16 cellular contexts compared by ENCODE assay signal in genomic region chr7:30559566-30559965, GRCh38. TPM values are rescaled to one million over a fixed set of nuclear protein-coding genes. Genes with fewer than 3 reads are reported as not detected.
DNase-seq lines count a peak whose midpoint lies in the region; ATAC-seq lines count a peak whose summit lies in the region.
"Had no signal": no experiment of that assay in that cellular context is flagged by ENCODE, and none has a peak within 500 bp of the region (broad histone marks: within the 10 kb centered on the region; RNA-seq: fewer than 3 reads in every experiment).

No MANE protein-coding gene starts in this region.

- no peak overlapping the region for H4K5ac ChIP-seq in mesendoderm (ENCODE audit: low read length)

- H2BK15ac ChIP-seq in mesendoderm (replicated peaks; ENCODE audit: low read depth) = no peak overlapping the region

- no peak overlapping the region for H3K18ac ChIP-seq in mesendoderm (ENCODE audit: low read length)

- H4K8ac ChIP-seq in mesendoderm (ENCODE audit: low read depth, low read length) = no peak overlapping the region

- H3K9ac ChIP-seq in mesendoderm (ENCODE audit: low read length) = no peak overlapping the region

- H2AK5ac ChIP-seq in mesendoderm (ENCODE audit: low read length) = no peak overlapping the region

- no peak overlapping the region for H3K4me3 ChIP-seq in mesendoderm (ENCODE audit: low read length)
- H3K4me3 ChIP-seq: heart left ventricle, left ventricle myocardium inferior, SJSA1 had no signal

- no peak overlapping the region for H3K27ac ChIP-seq in mesendoderm (ENCODE audit: low read depth, low read length)
- H3K27ac ChIP-seq: heart left ventricle, left ventricle myocardium inferior, SJSA1 had no signal

- H3K4me2 ChIP-seq in mesendoderm (ENCODE audit: low read length) = no peak overlapping the region

- H2BK120ac ChIP-seq in mesendoderm (ENCODE audit: low read depth, low read length) = no peak overlapping the region

- no peak overlapping the region for H2BK5ac ChIP-seq in mesendoderm (ENCODE audit: low read length)

- in situ Hi-C loops in SK-MEL-5 (cut with HindIII; ENCODE audit: low pct_unique_long_range_greater_than_20kb, low sequenced_read_pairs) = no loop called here

- H3K27me3 ChIP-seq in mesendoderm (ENCODE audit: insufficient read depth, low read length, poor library complexity) = no peaks in the 10 kb centered on the region
- H3K27me3 ChIP-seq: heart left ventricle, SJSA1 had no signal

- no peaks in the 10 kb centered on the region for H3K36me3 ChIP-seq in mesendoderm (ENCODE audit: control insufficient read depth, insufficient read depth, low read length)

- ATAC-seq in HG02798 (IDR thresholded peaks at IDR 0.05; ENCODE audit: poor library complexity, unreplicated experiment) = no peak
- ATAC-seq: heart left ventricle had no signal

- H3K79me1 ChIP-seq in mesendoderm (ENCODE audit: low read length) = no peaks in the 10 kb centered on the region

- DNase-seq in ELF-1 (ENCODE audit: low read depth, low spot score) (peak; percentile 89), SK-MEL-5 (ENCODE audit: low read depth, low spot score) (peak; percentile 59), epidermal melanocyte (ENCODE audit: insufficient read length, low spot score) (peak; percentile 67), mesendoderm (peak; percentile 80), SW480 (ENCODE audit: low spot score) (no peak), NCI-H446 (lab: John Stamatoyannopoulos, UW) (no peak)
- DNase-seq: activated CD4-positive, alpha-beta T cell treated with anti-CD3 and anti-CD28 coated beads for 48 hours; aorta; cerebellar nuclear complex; effector memory CD4-positive, alpha-beta T cell; H7; heart left ventricle; left ventricle myocardium inferior; MM.1S had no signal

- H3K4ac ChIP-seq in mesendoderm (ENCODE audit: low read depth, low read length) = no peak overlapping the region

- WGBS in mesendoderm (ENCODE audit: extremely low coverage, insufficient coverage, low lambda C conversion rate) = no CpG with 5 or more reads among the region's 5 CpGs

- no peaks in the 10 kb centered on the region for H3K4me1 ChIP-seq in mesendoderm (ENCODE audit: control insufficient read depth, low read depth, low read length)

- no peak overlapping the region for H3K23ac ChIP-seq in mesendoderm (ENCODE audit: low read length)

- H3K79me2 ChIP-seq in mesendoderm (ENCODE audit: control insufficient read depth, insufficient read depth, low read length) = no peaks in the 10 kb centered on the region

- no peak overlapping the region for H3K56ac ChIP-seq in mesendoderm (ENCODE audit: low read length)

RNA-seq across cellular contexts. Expression of gene GARS1, which starts 35.1 kb away (rescaled TPM):
- total RNA-seq in SK-MEL-5 (2014; rRNA removed; shearing (Covaris generic)) = 290 and 301 TPM in 2 replicates
- 1,062 and 1,260 TPM in 2 replicates for polyA plus RNA-seq in SK-MEL-5 (2015; cell fraction: cytosol; rRNA removed)
- 1,013 and 1,142 TPM in 2 replicates for polyA plus RNA-seq in SK-MEL-5 (2015; cell fraction: nucleus; rRNA removed)
- polyA plus RNA-seq in mesendoderm (2013, experiment 1 of 2) = 333 TPM
- 336 TPM for polyA plus RNA-seq in mesendoderm (2013, experiment 2 of 2)

RNA-seq across cellular contexts. Expression of gene GGCT, which starts 54.9 kb away (rescaled TPM):
- total RNA-seq in SK-MEL-5 (2014; rRNA removed; shearing (Covaris generic)) = 131 and 143 TPM in 2 replicates
- polyA plus RNA-seq in SK-MEL-5 (2015; cell fraction: cytosol; rRNA removed) = 111 and 123 TPM in 2 replicates
- 34.6 and 36.1 TPM in 2 replicates for polyA plus RNA-seq in SK-MEL-5 (2015; cell fraction: nucleus; rRNA removed)
- polyA plus RNA-seq in mesendoderm (2013, experiment 1 of 2) = 81.7 TPM
- polyA plus RNA-seq in mesendoderm (2013, experiment 2 of 2) = 83.4 TPM

Comparison
In these comparisons a context has a peak if more than half of its experiments do, and no peak if none do; other contexts are left out.
1. DNase-seq: peak in ELF-1 (single experiment), SK-MEL-5 (single experiment), epidermal melanocyte (single experiment) and mesendoderm (single experiment); none in SW480 (single experiment) and NCI-H446 (0 of 2).